10 cellular contexts compared by ENCODE assay signal in the genomic region with DNA sequence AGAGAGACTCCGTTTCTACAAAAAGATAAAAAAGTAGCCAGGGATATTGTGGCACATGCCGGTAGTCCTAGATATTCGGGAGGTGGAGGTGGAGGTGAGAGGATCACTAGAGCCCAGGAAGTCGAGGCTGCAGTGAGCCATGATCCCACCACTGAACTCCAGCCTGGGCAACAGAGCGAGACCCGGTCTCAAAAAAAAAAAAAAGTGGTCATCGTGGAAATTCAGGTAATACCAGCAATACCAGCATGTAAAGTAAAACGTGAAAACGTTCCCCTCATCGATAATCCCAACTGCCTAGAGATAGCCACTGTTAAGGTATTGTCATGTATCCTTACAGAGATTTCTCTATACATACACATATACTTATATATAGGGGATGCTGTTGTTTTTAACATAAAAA. TPM values are rescaled to one million over a fixed set of nuclear protein-coding genes. Genes with fewer than 3 reads are reported as not detected.
DNase-seq lines count a peak whose midpoint lies in the region; ATAC-seq and TF ChIP-seq lines count a peak whose summit lies in the region.
"Had no signal": no experiment of that assay in that cellular context is flagged by ENCODE, and none has a peak within 500 bp of the region (broad histone marks: within the 10 kb centered on the region; RNA-seq: fewer than 3 reads in every experiment).

No MANE protein-coding gene starts in this region.

- H3K27me3 Mint-ChIP-seq in activated B cell treated with CpG ODN at 0.5 μM for 24 hours, result no peaks in the 10 kb centered on the region

- H3K4me1 Mint-ChIP-seq in activated B cell treated with CpG ODN at 0.5 μM for 24 hours, result peaks cover 29% of the 10 kb centered on the region

- no peak overlapping the region for H3K27ac Mint-ChIP-seq in activated B cell treated with CpG ODN at 0.5 μM for 24 hours

- H3K4me3 ChIP-seq in cardiac muscle cell, result peak overlapping the region; percentile 79
- H3K4me3 ChIP-seq in iPS-20b (ENCODE audit: low read length), result peak overlapping the region; percentile 91; the same call in 1 of the 2 replicates
- peak overlapping the region; percentile 59 for H3K4me3 ChIP-seq in suprapubic skin

- no peak for TF ChIP-seq POLR2A in suprapubic skin (IDR thresholded peaks at IDR 0.05)

- H3K36me3 ChIP-seq in cardiac muscle cell, result no peaks in the 10 kb centered on the region
- H3K36me3 ChIP-seq in iPS-20b (ENCODE audit: insufficient read depth, low read depth, low read length), result no peaks in the 10 kb centered on the region
- H3K36me3 ChIP-seq in suprapubic skin, result no peaks in the 10 kb centered on the region

- 67% methylated on average over 10 of the region's 10 CpGs for WGBS in suprapubic skin

- DNase-seq in cardiac muscle cell (ENCODE audit: low read depth in 1 of 2, low spot score in 1 of 2), result no peak
- no peak for DNase-seq in left cardiac atrium
- no peak for DNase-seq in activated B cell treated with CpG ODN at 0.5 μM for 24 hours
- DNase-seq in suprapubic skin (ENCODE audit: low spot score in 2 of 2), result no peak
- no peak for DNase-seq in C1 segment of cervical spinal cord (lab: John Stamatoyannopoulos, UW)
- DNase-seq: cerebellar nuclear complex, H7 had no signal

- TF ChIP-seq CTCF in cardiac muscle cell (IDR thresholded peaks at IDR 0.05; ENCODE audit: low read depth, low read length), result no peak
- no peak for TF ChIP-seq CTCF in activated B cell treated with CpG ODN at 0.5 μM for 24 hours (IDR thresholded peaks at IDR 0.05)
- TF ChIP-seq CTCF in suprapubic skin (IDR thresholded peaks at IDR 0.05), result no peak

- no peaks in the 10 kb centered on the region for H3K27me3 ChIP-seq in cardiac muscle cell
- H3K27me3 ChIP-seq in iPS-20b (ENCODE audit: insufficient read depth, low read length), result no peaks in the 10 kb centered on the region
- H3K27me3 ChIP-seq in suprapubic skin, result no peaks in the 10 kb centered on the region

- H3K9ac ChIP-seq in iPS-20b (ENCODE audit: low read depth, low read length), result no peak overlapping the region

- POLR2A ChIA-PET in activated B cell treated with CpG ODN at 0.5 μM for 24 hours (lab: Charles Lee), result no interaction called here

- intact Hi-C loops in left cardiac atrium (cut with DNase I) (no loop called here), activated B cell treated with CpG ODN at 0.5 μM for 24 hours (cut with micrococcal nuclease) (loop anchor here (10.0 kb wide), 2 partner anchors 1211 to 1241 kb away; no protein-coding TSS in a partner anchor)

- peaks cover 16% of the 10 kb centered on the region for H3K36me3 Mint-ChIP-seq in activated B cell treated with CpG ODN at 0.5 μM for 24 hours (ENCODE audit: low read depth)

- H3K9me3 ChIP-seq in cardiac muscle cell (ENCODE audit: low read depth), result no peaks in the 10 kb centered on the region
- no peaks in the 10 kb centered on the region for H3K9me3 ChIP-seq in iPS-20b (ENCODE audit: insufficient read depth, low read depth, low read length)
- H3K9me3 ChIP-seq in suprapubic skin, result no peaks in the 10 kb centered on the region

- TF ChIP-seq EP300 in suprapubic skin (IDR thresholded peaks at IDR 0.05), result no peak

- CTCF ChIA-PET in activated B cell treated with CpG ODN at 0.5 μM for 24 hours (lab: Charles Lee), result no interaction called here

- peak overlapping the region; percentile 11 for H3K4me3 Mint-ChIP-seq in activated B cell treated with CpG ODN at 0.5 μM for 24 hours

- H3K27ac ChIP-seq in cardiac muscle cell (no peak overlapping the region), iPS-20b (ENCODE audit: low read length) (no peak overlapping the region), suprapubic skin (no peak overlapping the region)

- H3K4me1 ChIP-seq in cardiac muscle cell (ENCODE audit: low read depth) (no peaks in the 10 kb centered on the region), iPS-20b (ENCODE audit: insufficient read depth, low read length) (no peaks in the 10 kb centered on the region), suprapubic skin (peaks cover 17% of the 10 kb centered on the region)

- no peaks in the 10 kb centered on the region for H3K9me3 Mint-ChIP-seq in activated B cell treated with CpG ODN at 0.5 μM for 24 hours

- ATAC-seq in left cardiac atrium, result no peak
- no peak for ATAC-seq in activated B cell treated with CpG ODN at 0.5 μM for 24 hours (ENCODE audit: low read depth)
- ATAC-seq in HG03442 (IDR thresholded peaks at IDR 0.05; ENCODE audit: unreplicated experiment), result no peak
- no peak for ATAC-seq in HG02588 (IDR thresholded peaks at IDR 0.05; ENCODE audit: unreplicated experiment)

RNA-seq across cellular contexts. Expression of a gene that starts 1.5 kb away (rescaled TPM):
- total RNA-seq in cardiac muscle cell (39.1 and 57.3 TPM in 2 replicates), left cardiac atrium (10 to 100 TPM; 65.0 to 66.9 TPM), activated B cell treated with CpG ODN at 0.5 μM for 24 hours (36.5 and 40.2 TPM in 2 replicates), suprapubic skin (10 to 100 TPM; 30.8 to 45.5 (median 38.5) TPM)
- 53.6 and 54.3 TPM in 2 replicates for polyA plus RNA-seq in cardiac muscle cell

RNA-seq across cellular contexts. Expression of a gene that starts 5.6 kb away (rescaled TPM):
- total RNA-seq in cardiac muscle cell (320 and 1,028 TPM in 2 replicates), left cardiac atrium (1,000 to 10,000 TPM; 1,144 to 1,167 TPM), activated B cell treated with CpG ODN at 0.5 μM for 24 hours (196 and 235 TPM in 2 replicates), suprapubic skin (100 to 1,000 TPM; 215 to 403 (median 330) TPM)
- polyA plus RNA-seq in cardiac muscle cell, result 1,340 and 1,709 TPM in 2 replicates

RNA-seq across cellular contexts. Expression of a gene that starts 16.8 kb away (rescaled TPM):
- total RNA-seq in cardiac muscle cell (6.7 and 8.4 TPM in 2 replicates), left cardiac atrium (1 to 10 TPM; 6.9 to 8.6 TPM), activated B cell treated with CpG ODN at 0.5 μM for 24 hours (8.2 and 9.4 TPM in 2 replicates), suprapubic skin (10 to 100 TPM; 19.9 to 33.2 (median 26.8) TPM)
- 5.4 and 6.1 TPM in 2 replicates for polyA plus RNA-seq in cardiac muscle cell
